ENCODE assay signal across 21 cellular contexts in genomic region chr1:29120367-29120766, GRCh38. TPM values are rescaled to one million over a fixed set of nuclear protein-coding genes. Genes with fewer than 3 reads are reported as not detected.
A peak's percentile ranks its signal among the peaks of the same experiment; 100 is the strongest.
DNase-seq lines count a peak whose midpoint lies in the region; ATAC-seq and TF ChIP-seq lines count a peak whose summit lies in the region.
"Had no signal": no experiment of that assay in that cellular context is flagged by ENCODE, and none has a peak within 500 bp of the region (broad histone marks: within the 10 kb centered on the region; RNA-seq: fewer than 3 reads in every experiment).

No MANE protein-coding gene starts in this region.

- H3K9me3 Mint-ChIP-seq in endothelial cell (ENCODE audit: unreplicated experiment) (no peaks in the 10 kb centered on the region), nephron (no peaks in the 10 kb centered on the region), type B pancreatic cell (no peaks in the 10 kb centered on the region)
- H3K9me3 Mint-ChIP-seq: memory B cell; nephron progenitor cell; stimulated activated effector memory CD8-positive, alpha-beta T cell treated with anti-CD3 and anti-CD28 coated beads, Interleukin-12 subunit alpha, Interleukin-12 subunit beta, amount 100 ng/mL, for 72 hours had no signal

- H3K4me1 Mint-ChIP-seq in endothelial cell (ENCODE audit: unreplicated experiment) (peaks cover under 1% of the 10 kb centered on the region), nephron (peaks cover 13% of the 10 kb centered on the region), type B pancreatic cell (ENCODE audit: unreplicated experiment) (peaks cover 2% of the 10 kb centered on the region)

- ATAC-seq in GM18870 (IDR thresholded peaks at IDR 0.05; ENCODE audit: unreplicated experiment) = no peak
- ATAC-seq: heart left ventricle had no signal

- H3K27me3 Mint-ChIP-seq in endothelial cell (ENCODE audit: unreplicated experiment) (peaks cover 12% of the 10 kb centered on the region), nephron (ENCODE audit: low read depth) (peaks cover 43% of the 10 kb centered on the region), type B pancreatic cell (peaks cover 17% of the 10 kb centered on the region)

- TF ChIP-seq CTCF in endothelial cell (IDR thresholded peaks at IDR 0.05; ENCODE audit: unreplicated experiment) (no peak), nephron (IDR thresholded peaks at IDR 0.05; ENCODE audit: unreplicated experiment in 3 of 3) (no peak), type B pancreatic cell (conservative IDR thresholded peaks at IDR 0.05) (no peak)

- in situ Hi-C loops in KBM-7 (cut with MboI; ENCODE audit: low pct_unique_long_range_greater_than_20kb, low sequenced_read_pairs) = no loop called here

- H3K36me3 Mint-ChIP-seq in endothelial cell (ENCODE audit: low read depth, unreplicated experiment) (peaks cover 27% of the 10 kb centered on the region), nephron (ENCODE audit: low read depth) (peaks cover 23% of the 10 kb centered on the region), type B pancreatic cell (peaks cover 12% of the 10 kb centered on the region)

- H3K27ac Mint-ChIP-seq in endothelial cell (ENCODE audit: unreplicated experiment) (peak overlapping the region; percentile 72), nephron (peak overlapping the region; percentile 25 to 68 (median 65)), type B pancreatic cell (no peak overlapping the region)
- H3K27ac Mint-ChIP-seq: memory B cell; nephron progenitor cell; progenitor cell of endocrine pancreas; stimulated activated effector memory CD8-positive, alpha-beta T cell treated with anti-CD3 and anti-CD28 coated beads, Interleukin-12 subunit alpha, Interleukin-12 subunit beta, amount 100 ng/mL, for 72 hours had no signal

- DNase-seq in NCI-H82 (lab: John Stamatoyannopoulos, UW) (peak; percentile 32), NCI-H82 treated with DMSO at 0.1 percent for 48 hours (lab: John Stamatoyannopoulos, UW; ENCODE audit: unreplicated experiment) (no peak), endothelial cell (ENCODE audit: low spot score) (no peak), type B pancreatic cell (ENCODE audit: extremely low spot score, unreplicated experiment) (no peak), ureter (ENCODE audit: low spot score) (no peak), KBM-7 (no peak)
- DNase-seq: activated CD4-positive, alpha-beta T cell treated with anti-CD3 and anti-CD28 coated beads, Interleukin-2, amount 50 U/mL, for 4 hours; activated CD8-positive, alpha-beta memory T cell treated with anti-CD3 and anti-CD28 coated beads, Interleukin-2, amount 50 U/mL, for 4 hours; DMS79 treated with DMSO at 0.1 percent for 48 hours; GOT3; NCI-H146; NCI-H524; nephron progenitor cell; RPMI8226; stimulated activated CD4-positive, alpha-beta T cell treated with anti-CD3 and anti-CD28 coated beads, Interleukin-1b, Interleukin-23, amount 100 ng/mL, for 48 hours had no signal

- H3K4me3 Mint-ChIP-seq in endothelial cell (ENCODE audit: unreplicated experiment) = peak overlapping the region; percentile 29
- H3K4me3 Mint-ChIP-seq in nephron = peak overlapping the region; percentile 68 to 85 (median 82)
- H3K4me3 Mint-ChIP-seq in type B pancreatic cell = peak overlapping the region; percentile 62
- H3K4me3 Mint-ChIP-seq: memory B cell; stimulated activated effector memory CD8-positive, alpha-beta T cell treated with anti-CD3 and anti-CD28 coated beads, Interleukin-12 subunit alpha, Interleukin-12 subunit beta, amount 100 ng/mL, for 72 hours had no signal

RNA-seq across cellular contexts. Expression of gene TMEM200B, which starts 3.3 kb away (rescaled TPM):
- total RNA-seq in endothelial cell (ENCODE audit: unreplicated experiment) (0.95 TPM), type B pancreatic cell (ENCODE audit: low replicate concordance) (4.5 and 8.3 TPM in 2 replicates), ureter (16.4 TPM)

Comparison
In these comparisons a context has a peak if more than half of its experiments do, and no peak if none do; other contexts are left out.
1. H3K4me3 Mint-ChIP-seq: peak in every context shown above with its lines; median percentile 82 in nephron; 62 in type B pancreatic cell; 29 in endothelial cell.